ENCODE assay signal across 8 cellular contexts in genomic region chr12:113220593-113221180, GRCh38. TPM values are rescaled to one million over a fixed set of nuclear protein-coding genes. Genes with fewer than 3 reads are reported as not detected.
DNase-seq lines count a peak whose midpoint lies in the region; ATAC-seq and TF ChIP-seq lines count a peak whose summit lies in the region.

No MANE protein-coding gene starts in this region.

- TF ChIP-seq POLR2A in body of pancreas (IDR thresholded peaks at IDR 0.05) = no peak

- H3K27ac ChIP-seq in HUES6 (ENCODE audit: low read depth, low read length) (no peak overlapping the region), body of pancreas (peak overlapping the region in 3 of 4 donors; percentile 38 to 58 (median 54))

- H3K4me3 ChIP-seq in GM08714 (ENCODE audit: low read length) = peak overlapping the region; percentile 54; the same call in 1 of the 2 replicates
- peak overlapping the region; percentile 68 for H3K4me3 ChIP-seq in HUES6 (ENCODE audit: low read depth, low read length)
- peak overlapping the region; percentile 6 to 10 for H3K4me3 ChIP-seq in body of pancreas
- peak overlapping the region; percentile 85 for H3K4me3 ChIP-seq in mucosa of descending colon

- DNase-seq in body of pancreas (no peak), mucosa of descending colon (no peak), superior temporal gyrus (ENCODE audit: extremely low spot score) (no peak)
- DNase-seq in activated effector memory CD4-positive, alpha-beta T cell treated with Interleukin-2 at 50 U/mL for 16 hours = no peak
- DNase-seq in activated CD4-positive, alpha-beta T cell treated with anti-CD3 and anti-CD28 coated beads, Interleukin-2, amount 50 U/mL, for 1 hour = no peak

- intact Hi-C loops in body of pancreas (cut with DNase I) (no loop called here), mucosa of descending colon (cut with DNase I, micrococcal nuclease) (no loop called here)

- H3K27me3 ChIP-seq in HUES6 (ENCODE audit: control insufficient read depth, insufficient read depth, low read length) (no peaks in the 10 kb centered on the region), body of pancreas (no peaks in the 10 kb centered on the region)

- H3K36me3 ChIP-seq in HUES6 (ENCODE audit: control insufficient read depth, insufficient read depth, low read length) (no peaks in the 10 kb centered on the region), body of pancreas (replicated peaks in 1 of 2; ENCODE audit: insufficient read depth in 1 of 2, low read depth in 2 of 2) (no peaks in the 10 kb centered on the region), mucosa of descending colon (ENCODE audit: low read depth) (peaks cover 5% of the 10 kb centered on the region)

- 1 to 2% methylated on average over 23 of the region's 23 CpGs for WGBS in body of pancreas, 2 donors

- no peak overlapping the region for H3K9ac ChIP-seq in HUES6 (ENCODE audit: low read length)

- no peak for ATAC-seq in body of pancreas
- no peak for ATAC-seq in mucosa of descending colon
- no peak for ATAC-seq in HG02870 (IDR thresholded peaks at IDR 0.05; ENCODE audit: unreplicated experiment)

- TF ChIP-seq CTCF in body of pancreas (IDR thresholded peaks at IDR 0.05) (no peak), mucosa of descending colon (IDR thresholded peaks at IDR 0.05) (no peak)

- H3K4me1 ChIP-seq in HUES6 (ENCODE audit: control insufficient read depth, insufficient read depth, low read length) (peaks cover 12% of the 10 kb centered on the region), body of pancreas (peaks cover 33% of the 10 kb centered on the region), mucosa of descending colon (ENCODE audit: low read depth) (peaks cover 35% of the 10 kb centered on the region)

- H3K9me3 ChIP-seq in HUES6 (ENCODE audit: control insufficient read depth, insufficient read depth, low read depth, low read length) = no peaks in the 10 kb centered on the region
- no peaks in the 10 kb centered on the region for H3K9me3 ChIP-seq in body of pancreas
- H3K9me3 ChIP-seq in mucosa of descending colon = no peaks in the 10 kb centered on the region

RNA-seq across cellular contexts. Expression of gene TPCN1, which starts 0.6 kb away (rescaled TPM):
- total RNA-seq in body of pancreas (10 to 100 TPM; 45.1 to 78.4 TPM), mucosa of descending colon (100 to 1,000 TPM in 1 of 3 donors, 10 to 100 TPM in 2; 89.9 to 133 (median 91.3) TPM)

RNA-seq across cellular contexts. Expression of gene RITA1, which starts 35.2 kb away (rescaled TPM):
- total RNA-seq in body of pancreas (10 to 100 TPM in 1 of 2 donors, 1 to 10 TPM in 1; 6.9 to 15.3 TPM), mucosa of descending colon (10 to 100 TPM; 13.0 to 17.0 (median 14.9) TPM)

RNA-seq across cellular contexts. Expression of gene DDX54, which starts 35.4 kb away (rescaled TPM):
- total RNA-seq in body of pancreas (10 to 100 TPM; 52.7 TPM), mucosa of descending colon (10 to 100 TPM; 46.4 to 60.6 (median 53.2) TPM)

Comparison
In these comparisons a context has a peak if more than half of its experiments do, and no peak if none do; other contexts are left out.
1. H3K4me3 ChIP-seq: peak in every context shown above with its lines; median percentile 85 in mucosa of descending colon; 68 in HUES6; 54 in GM08714; 8 in body of pancreas.